ENCODE assay signal across 8 cellular contexts in the genomic region with DNA sequence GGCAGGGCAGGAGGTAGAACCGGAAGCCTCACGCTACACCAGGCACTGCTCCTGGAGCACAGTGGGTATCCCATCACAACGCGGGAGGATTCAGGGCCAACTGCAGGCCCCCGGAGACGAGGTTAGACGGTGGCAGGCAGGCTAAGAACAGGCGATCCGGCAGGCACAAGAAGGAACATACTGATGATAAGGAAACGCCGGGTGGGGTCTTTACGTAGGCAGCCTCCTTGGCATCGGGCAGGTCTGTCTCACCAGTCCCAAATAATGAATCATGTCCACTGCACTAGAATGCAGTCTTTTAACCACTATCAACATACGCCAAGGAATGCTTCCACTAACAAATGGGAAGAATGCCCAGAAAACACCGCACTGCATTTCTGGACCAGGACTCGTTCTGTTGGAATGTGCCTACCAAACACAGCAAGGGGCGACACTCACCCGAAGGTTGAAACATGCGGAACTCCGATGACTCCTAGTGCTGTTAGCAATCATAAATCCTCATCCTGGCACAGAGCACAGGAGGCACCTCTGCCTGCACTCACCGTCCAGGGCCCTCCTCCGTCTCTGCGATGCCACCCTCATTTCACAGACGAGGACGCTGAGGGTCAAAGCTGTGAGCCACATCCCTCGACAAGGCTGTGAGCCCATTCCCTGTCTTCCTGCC. TPM values are rescaled to one million over a fixed set of nuclear protein-coding genes. Genes with fewer than 3 reads are reported as not detected.
DNase-seq lines count a peak whose midpoint lies in the region; ATAC-seq and TF ChIP-seq lines count a peak whose summit lies in the region.

No MANE protein-coding gene starts in this region.

- no peak overlapping the region for H3K4me2 ChIP-seq in Karpas-422 (ENCODE audit: low read depth, low read length, poor library complexity, severe bottlenecking)

- no peak overlapping the region for H3K4me3 Mint-ChIP-seq in activated T-cell treated with anti-CD3 and anti-CD28 coated beads, Interleukin-2, amount 50 U/mL, for 4 hours

- H3K9me3 ChIP-seq in Karpas-422 (ENCODE audit: low read length), result no peaks in the 10 kb centered on the region

- ATAC-seq in activated T-cell treated with anti-CD3 and anti-CD28 coated beads, Interleukin-2, amount 50 U/mL, for 4 hours, result no peak
- ATAC-seq in HG03354 (IDR thresholded peaks at IDR 0.05; ENCODE audit: poor library complexity, severe bottlenecking, unreplicated experiment), result no peak

- H3K9me3 Mint-ChIP-seq in activated T-cell treated with anti-CD3 and anti-CD28 coated beads, Interleukin-2, amount 50 U/mL, for 4 hours, result no peaks in the 10 kb centered on the region

- H3K4me1 ChIP-seq in Karpas-422 (ENCODE audit: low read length), result peaks cover 55% of the 10 kb centered on the region

- H2AFZ ChIP-seq in Karpas-422 (ENCODE audit: low read length), result no peak overlapping the region

- peak; percentile 97 for DNase-seq in AG09319 (ENCODE audit: extremely low read depth, low read depth)
- peak; percentile 96 for DNase-seq in RWPE1 (ENCODE audit: low spot score)
- DNase-seq in fibroblast of mammary gland (ENCODE audit: low read depth), result peak; percentile 100
- peak; percentile 99 for DNase-seq in non-pigmented ciliary epithelial cell (ENCODE audit: low read depth)
- DNase-seq in activated CD4-positive, CD25-positive, alpha-beta regulatory T cell (lab: John Stamatoyannopoulos, UW), result no peak
- no peak for DNase-seq in Karpas-422
- DNase-seq in activated T-cell treated with anti-CD3 and anti-CD28 coated beads, Interleukin-2, amount 50 U/mL, for 4 hours, result no peak

- H3K27me3 Mint-ChIP-seq in activated T-cell treated with anti-CD3 and anti-CD28 coated beads, Interleukin-2, amount 50 U/mL, for 4 hours (ENCODE audit: low read depth), result no peaks in the 10 kb centered on the region

- peaks cover 100% of the 10 kb centered on the region for H3K79me2 ChIP-seq in Karpas-422 (ENCODE audit: low read length)

- H3K4me3 ChIP-seq in fibroblast of mammary gland (ENCODE audit: control insufficient read depth, low read depth, low read length), result peak overlapping the region; percentile 22
- H3K4me3 ChIP-seq in Karpas-422 (ENCODE audit: low read length), result no peak overlapping the region

- no peaks in the 10 kb centered on the region for H3K27me3 ChIP-seq in Karpas-422 (ENCODE audit: low read length)

- H3K36me3 Mint-ChIP-seq in activated T-cell treated with anti-CD3 and anti-CD28 coated beads, Interleukin-2, amount 50 U/mL, for 4 hours (ENCODE audit: insufficient read depth), result peaks cover 6% of the 10 kb centered on the region

- POLR2A ChIA-PET in RWPE1 (lab: Yijun Ruan, JAX; ENCODE audit: low non-redundant PET), result no interaction called here

- peaks cover 14% of the 10 kb centered on the region for H3K36me3 ChIP-seq in Karpas-422 (ENCODE audit: insufficient read depth, low read length)

- H3K27ac ChIP-seq in RWPE1, result peak overlapping the region; percentile 93
- no peak overlapping the region for H3K27ac ChIP-seq in Karpas-422 (ENCODE audit: low read length)

- H3K9me2 ChIP-seq in Karpas-422 (replicated peaks; ENCODE audit: insufficient read depth, low read length), result no peaks in the 10 kb centered on the region

- TF ChIP-seq CTCF in AG09319 (IDR thresholded peaks at IDR 0.05; ENCODE audit: low read depth, low read length), result peak; percentile 19
- TF ChIP-seq CTCF in RWPE1 (conservative IDR thresholded peaks at IDR 0.05; ENCODE audit: low read depth), result no peak; the same call in 1 of the 2 replicates
- peak; percentile 9 for TF ChIP-seq CTCF in fibroblast of mammary gland (conservative IDR thresholded peaks at IDR 0.05; ENCODE audit: control insufficient read depth, insufficient read depth, low read depth, low read length)

- H3K4me1 Mint-ChIP-seq in activated T-cell treated with anti-CD3 and anti-CD28 coated beads, Interleukin-2, amount 50 U/mL, for 4 hours (ENCODE audit: low read depth), result peaks cover 14% of the 10 kb centered on the region

- CTCF ChIA-PET in RWPE1 (lab: Yijun Ruan, JAX), result interaction anchor here (0.6 kb wide), 1 partner anchor 987 kb away, joined by 4 read pairs; no protein-coding TSS in a partner anchor

- peaks cover 86% of the 10 kb centered on the region for H4K20me1 ChIP-seq in Karpas-422 (ENCODE audit: insufficient read depth, low read depth, low read length)

- no peak overlapping the region for H3K9ac ChIP-seq in Karpas-422 (ENCODE audit: low read length)

RNA-seq across cellular contexts. Expression of a gene that starts 35.2 kb away (rescaled TPM):
- 41.0 and 53.3 TPM in 2 replicates for total RNA-seq in Karpas-422 (2014; rRNA removed; shearing (Covaris generic); ENCODE audit: low replicate concordance)
- 1 to 10 TPM; 3.0 to 4.3 (median 4.0) TPM for total RNA-seq in activated T-cell treated with anti-CD3 and anti-CD28 coated beads, Interleukin-2, amount 50 U/mL, for 4 hours

Comparison
In these comparisons a context has a peak if more than half of its experiments do, and no peak if none do; other contexts are left out.
1. DNase-seq: peak in AG09319 (single experiment), RWPE1 (single experiment), fibroblast of mammary gland (single experiment) and non-pigmented ciliary epithelial cell (single experiment); none in activated CD4-positive, CD25-positive, alpha-beta regulatory T cell (0 of 4), Karpas-422 (single experiment) and activated T-cell treated with anti-CD3 and anti-CD28 coated beads, Interleukin-2, amount 50 U/mL, for 4 hours (single experiment).